1 cellular context compared by ENCODE assay signal in the genomic region with DNA sequence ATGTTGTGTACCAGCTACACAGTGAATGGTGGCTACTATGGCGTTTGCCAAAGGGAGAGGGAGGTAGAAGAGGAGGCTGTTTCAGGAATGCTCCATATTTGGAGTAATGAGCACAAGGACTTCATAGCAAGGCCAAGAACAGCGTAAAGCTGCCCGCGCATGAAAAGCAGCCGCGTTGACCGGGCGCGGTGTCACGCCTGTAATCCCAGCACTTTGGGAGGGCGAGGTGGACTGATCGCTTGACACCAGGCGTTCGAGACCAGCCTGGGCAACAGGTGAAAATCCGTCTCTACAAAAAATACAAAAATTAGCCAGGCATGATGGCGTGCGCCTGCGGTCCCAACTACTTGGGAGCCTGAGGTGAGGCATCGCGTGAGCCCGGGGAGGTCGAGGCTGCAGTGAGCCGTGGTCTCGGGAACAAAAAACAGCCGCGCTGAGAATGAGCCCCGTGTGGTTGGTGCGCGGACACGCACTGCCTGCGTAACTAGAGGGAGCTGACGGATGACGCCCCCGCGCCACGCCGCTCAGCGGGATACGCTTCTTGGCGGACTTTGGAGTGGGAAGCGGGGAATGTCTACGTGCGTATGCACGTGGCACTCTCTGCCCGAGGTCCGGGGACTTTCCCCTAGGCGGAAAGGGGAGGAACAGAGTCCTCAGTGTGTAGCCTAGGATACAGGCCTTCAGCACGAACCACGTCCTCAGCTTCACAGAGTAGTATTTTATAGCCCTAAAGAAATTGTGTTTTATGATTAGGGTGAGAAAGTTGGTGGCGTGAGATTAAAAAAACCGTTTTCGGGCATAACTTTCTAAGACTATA.
TF ChIP-seq lines count a peak whose summit lies in the region.

Gene RMRP (minus strand): TSS at position 693 of the 817 bp plus-strand sequence.

TF ChIP-seq in HepG2, 621 proteins besides CTCF, POLR2A, EP300 and RAD21 (continued from another document and continues in another):
- no peak for TF ChIP-seq EHMT2 (IDR thresholded peaks at IDR 0.05; ENCODE audit: borderline replicate concordance, low read depth, low read length)
- TF ChIP-seq ZNF263 (CRISPR knock-in tag; IDR thresholded peaks at IDR 0.05), result peak; percentile 85
- TF ChIP-seq ZNF331 (CRISPR knock-in tag; IDR thresholded peaks at IDR 0.05), result peak; percentile 98
- TF ChIP-seq CERS6 (CRISPR knock-in tag; IDR thresholded peaks at IDR 0.05), result peak; percentile 54; the same call in 1 of the 2 replicates
- no peak for TF ChIP-seq TBL1XR1 (IDR thresholded peaks at IDR 0.05; ENCODE audit: borderline replicate concordance, low read length, partially characterized antibody)
- no peak; the same call in 1 of the 2 replicates for TF ChIP-seq TSC22D2 (CRISPR knock-in tag; IDR thresholded peaks at IDR 0.05; ENCODE audit: borderline replicate concordance)
- TF ChIP-seq, protein P1, sequence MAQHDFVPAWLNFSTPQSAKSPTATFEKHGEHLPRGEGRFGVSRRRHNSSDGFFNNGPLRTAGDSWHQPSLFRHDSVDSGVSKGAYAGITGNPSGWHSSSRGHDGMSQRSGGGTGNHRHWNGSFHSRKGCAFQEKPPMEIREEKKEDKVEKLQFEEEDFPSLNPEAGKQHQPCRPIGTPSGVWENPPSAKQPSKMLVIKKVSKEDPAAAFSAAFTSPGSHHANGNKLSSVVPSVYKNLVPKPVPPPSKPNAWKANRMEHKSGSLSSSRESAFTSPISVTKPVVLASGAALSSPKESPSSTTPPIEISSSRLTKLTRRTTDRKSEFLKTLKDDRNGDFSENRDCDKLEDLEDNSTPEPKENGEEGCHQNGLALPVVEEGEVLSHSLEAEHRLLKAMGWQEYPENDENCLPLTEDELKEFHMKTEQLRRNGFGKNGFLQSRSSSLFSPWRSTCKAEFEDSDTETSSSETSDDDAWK (CRISPR knock-in tag; IDR thresholded peaks at IDR 0.05), result no peak
- peak; percentile 95 for TF ChIP-seq DMAP1 (CRISPR knock-in tag; IDR thresholded peaks at IDR 0.05)
- TF ChIP-seq MTA1 (CRISPR knock-in tag; IDR thresholded peaks at IDR 0.05; ENCODE audit: borderline replicate concordance), result peak; percentile 94
- peak; percentile 98 for TF ChIP-seq HOXA3 (CRISPR knock-in tag; IDR thresholded peaks at IDR 0.05)
- TF ChIP-seq MLX (CRISPR knock-in tag; IDR thresholded peaks at IDR 0.05), result peak; percentile 96
- peak; percentile 29; the same call in 1 of the 2 replicates for TF ChIP-seq KMT2A (CRISPR knock-in tag; IDR thresholded peaks at IDR 0.05)
- TF ChIP-seq ZSCAN25 (CRISPR knock-in tag; IDR thresholded peaks at IDR 0.05), result peak; percentile 82; the same call in 1 of the 2 replicates
- TF ChIP-seq ZBTB42 (CRISPR knock-in tag; IDR thresholded peaks at IDR 0.05), result no peak; the same call in none of the 2 replicates
- TF ChIP-seq CREM (IDR thresholded peaks at IDR 0.05), result peak; percentile 83
- TF ChIP-seq CREM (CRISPR knock-in tag; IDR thresholded peaks at IDR 0.05), result peak; percentile 45
- TF ChIP-seq NR2F2 (IDR thresholded peaks at IDR 0.05; ENCODE audit: borderline replicate concordance, low read depth), result peak; percentile 65; the same call in 1 of the 2 replicates
- TF ChIP-seq ZZZ3 (CRISPR knock-in tag; IDR thresholded peaks at IDR 0.05; ENCODE audit: borderline replicate concordance), result peak; percentile 90; the same call in 1 of the 2 replicates
- no peak for TF ChIP-seq U2AF1 (optimal IDR thresholded peaks at IDR 0.05; ENCODE audit: low read depth, low read length)
- TF ChIP-seq SOX5 (CRISPR knock-in tag; IDR thresholded peaks at IDR 0.05; ENCODE audit: borderline replicate concordance), result peak; percentile 81
- TF ChIP-seq HNRNPH1 (optimal IDR thresholded peaks at IDR 0.05; ENCODE audit: low read depth, low read length), result no peak
- TF ChIP-seq CBX1 (IDR thresholded peaks at IDR 0.05; ENCODE audit: low read depth), result peak; percentile 98
- TF ChIP-seq KDM5B (CRISPR knock-in tag; IDR thresholded peaks at IDR 0.05; ENCODE audit: borderline replicate concordance), result 0 out of 2 replicates have a peak, but pooled peaks have one; percentile 52
- no peak for TF ChIP-seq SRSF1 (optimal IDR thresholded peaks at IDR 0.05; ENCODE audit: low read depth, low read length)
- TF ChIP-seq ELF4 (CRISPR knock-in tag; IDR thresholded peaks at IDR 0.05; ENCODE audit: borderline replicate concordance), result no peak; the same call in 1 of the 2 replicates
- TF ChIP-seq, protein P2, sequence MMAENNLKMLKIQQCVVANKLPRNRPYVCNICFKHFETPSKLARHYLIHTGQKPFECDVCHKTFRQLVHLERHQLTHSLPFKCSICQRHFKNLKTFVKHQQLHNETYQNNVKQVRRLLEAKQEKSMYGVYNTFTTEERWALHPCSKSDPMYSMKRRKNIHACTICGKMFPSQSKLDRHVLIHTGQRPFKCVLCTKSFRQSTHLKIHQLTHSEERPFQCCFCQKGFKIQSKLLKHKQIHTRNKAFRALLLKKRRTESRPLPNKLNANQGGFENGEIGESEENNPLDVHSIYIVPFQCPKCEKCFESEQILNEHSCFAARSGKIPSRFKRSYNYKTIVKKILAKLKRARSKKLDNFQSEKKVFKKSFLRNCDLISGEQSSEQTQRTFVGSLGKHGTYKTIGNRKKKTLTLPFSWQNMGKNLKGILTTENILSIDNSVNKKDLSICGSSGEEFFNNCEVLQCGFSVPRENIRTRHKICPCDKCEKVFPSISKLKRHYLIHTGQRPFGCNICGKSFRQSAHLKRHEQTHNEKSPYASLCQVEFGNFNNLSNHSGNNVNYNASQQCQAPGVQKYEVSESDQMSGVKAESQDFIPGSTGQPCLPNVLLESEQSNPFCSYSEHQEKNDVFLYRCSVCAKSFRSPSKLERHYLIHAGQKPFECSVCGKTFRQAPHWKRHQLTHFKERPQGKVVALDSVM (CRISPR knock-in tag; IDR thresholded peaks at IDR 0.05), result 0 out of 2 replicates have a peak, but pooled peaks have one; percentile 46
- peak; percentile 51 for TF ChIP-seq SOX13 (IDR thresholded peaks at IDR 0.05)
- peak in 1 of 2 experiments; percentile 82; a peak in 2 of 4 replicates for TF ChIP-seq SOX13 (CRISPR knock-in tag; conservative IDR thresholded peaks at IDR 0.05 in 1 of 2, IDR thresholded peaks at IDR 0.05 in 1 of 2)
- TF ChIP-seq, protein P3, sequence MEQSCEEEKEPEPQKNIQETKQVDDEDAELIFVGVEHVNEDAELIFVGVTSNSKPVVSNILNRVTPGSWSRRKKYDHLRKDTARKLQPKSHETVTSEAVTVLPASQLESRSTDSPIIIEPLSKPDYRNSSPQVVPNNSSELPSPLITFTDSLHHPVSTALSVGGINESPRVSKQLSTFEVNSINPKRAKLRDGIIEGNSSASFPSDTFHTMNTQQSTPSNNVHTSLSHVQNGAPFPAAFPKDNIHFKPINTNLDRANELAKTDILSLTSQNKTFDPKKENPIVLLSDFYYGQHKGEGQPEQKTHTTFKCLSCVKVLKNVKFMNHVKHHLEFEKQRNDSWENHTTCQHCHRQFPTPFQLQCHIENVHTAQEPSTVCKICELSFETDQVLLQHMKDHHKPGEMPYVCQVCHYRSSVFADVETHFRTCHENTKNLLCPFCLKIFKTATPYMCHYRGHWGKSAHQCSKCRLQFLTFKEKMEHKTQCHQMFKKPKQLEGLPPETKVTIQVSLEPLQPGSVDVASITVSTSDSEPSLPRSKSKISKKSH (CRISPR knock-in tag; IDR thresholded peaks at IDR 0.05; ENCODE audit: borderline replicate concordance), result peak; percentile 64
- TF ChIP-seq ZFP41 (CRISPR knock-in tag; IDR thresholded peaks at IDR 0.05; ENCODE audit: borderline replicate concordance), result peak; percentile 61; the same call in 1 of the 2 replicates
- TF ChIP-seq KLF15 (CRISPR knock-in tag; IDR thresholded peaks at IDR 0.05; ENCODE audit: borderline replicate concordance), result peak; percentile 81; the same call in 1 of the 2 replicates
- TF ChIP-seq, protein P4, sequence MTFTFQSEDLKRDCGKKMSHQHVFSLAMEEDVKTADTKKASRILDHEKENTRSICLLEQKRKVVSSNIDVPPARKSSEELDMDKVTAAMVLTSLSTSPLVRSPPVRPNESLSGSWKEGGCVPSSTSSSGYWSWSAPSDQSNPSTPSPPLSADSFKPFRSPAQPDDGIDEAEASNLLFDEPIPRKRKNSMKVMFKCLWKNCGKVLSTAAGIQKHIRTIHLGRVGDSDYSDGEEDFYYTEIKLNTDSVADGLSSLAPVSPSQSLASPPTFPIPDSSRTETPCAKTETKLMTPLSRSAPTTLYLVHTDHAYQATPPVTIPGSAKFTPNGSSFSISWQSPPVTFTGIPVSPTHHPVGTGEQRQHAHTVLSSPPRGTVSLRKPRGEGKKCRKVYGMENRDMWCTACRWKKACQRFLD (CRISPR knock-in tag; IDR thresholded peaks at IDR 0.05; ENCODE audit: borderline replicate concordance), result peak; percentile 79
- TF ChIP-seq ZNF724P (CRISPR knock-in tag; IDR thresholded peaks at IDR 0.05; ENCODE audit: borderline replicate concordance), result peak; percentile 92
- no peak for TF ChIP-seq JDP2 (CRISPR knock-in tag; IDR thresholded peaks at IDR 0.05; ENCODE audit: borderline replicate concordance)
- TF ChIP-seq ZNF496 (CRISPR knock-in tag; IDR thresholded peaks at IDR 0.05; ENCODE audit: insufficient replicate concordance), result no peak
- TF ChIP-seq ZNF781 (CRISPR knock-in tag; IDR thresholded peaks at IDR 0.05; ENCODE audit: borderline replicate concordance, not compliant biosample characterization), result no peak
- TF ChIP-seq NONO (IDR thresholded peaks at IDR 0.05), result no peak
- peak; percentile 97 for TF ChIP-seq NONO (CRISPR knock-in tag; conservative IDR thresholded peaks at IDR 0.05)
- peak; percentile 90; the same call in 1 of the 2 replicates for TF ChIP-seq ZNF549 (CRISPR knock-in tag; IDR thresholded peaks at IDR 0.05)
- TF ChIP-seq ZNF12 (CRISPR knock-in tag; IDR thresholded peaks at IDR 0.05), result 0 out of 2 replicates have a peak, but pooled peaks have one; percentile 5
- no peak for TF ChIP-seq ZMAT5 (CRISPR knock-in tag; IDR thresholded peaks at IDR 0.05; ENCODE audit: borderline replicate concordance, low read depth)
- 0 out of 2 replicates have a peak, but pooled peaks have one; percentile 22 for TF ChIP-seq ZNF224 (CRISPR knock-in tag; IDR thresholded peaks at IDR 0.05)
- no peak; the same call in 1 of the 2 replicates for TF ChIP-seq RBAK (CRISPR knock-in tag; IDR thresholded peaks at IDR 0.05)
- TF ChIP-seq ZNF407 (CRISPR knock-in tag; IDR thresholded peaks at IDR 0.05; ENCODE audit: not compliant biosample characterization), result peak; percentile 75
- TF ChIP-seq FOXA1 (IDR thresholded peaks at IDR 0.05), result no peak
- peak; percentile 47; the same call in 1 of the 2 replicates for TF ChIP-seq FOXA1 (CRISPR knock-in tag; IDR thresholded peaks at IDR 0.05)
